ENCODE assay signal across 15 cellular contexts in the genomic region with DNA sequence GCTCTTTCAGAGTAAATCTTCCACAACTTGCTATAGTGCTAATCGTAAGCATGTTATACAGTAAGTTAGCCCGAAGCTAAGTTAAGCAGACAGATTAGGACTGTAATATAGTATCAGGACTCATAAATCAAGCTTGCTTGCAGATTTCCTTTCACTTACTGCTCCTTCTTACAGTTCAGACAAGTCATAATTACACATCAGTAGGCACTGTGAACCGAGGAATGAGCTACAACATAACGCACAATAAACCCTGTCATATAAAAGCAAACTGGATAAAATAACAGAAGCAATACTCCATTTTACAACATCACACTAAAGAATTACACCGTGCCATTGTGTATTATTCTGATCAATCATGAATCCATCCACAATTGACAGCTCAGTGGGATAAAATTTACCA.
DNase-seq lines count a peak whose midpoint lies in the region; ATAC-seq and TF ChIP-seq lines count a peak whose summit lies in the region.
"Had no signal": no experiment of that assay in that cellular context is flagged by ENCODE, and none has a peak within 500 bp of the region (broad histone marks: within the 10 kb centered on the region; RNA-seq: fewer than 3 reads in every experiment).

No MANE protein-coding gene starts in this region.

- H3K27ac ChIP-seq in HEK293 (ENCODE audit: extremely low read depth, low read depth, low read length) (no peak overlapping the region), foreskin keratinocyte (no peak overlapping the region)

- TF ChIP-seq CTCF in HEK293 (tag by site-specific recombination; IDR thresholded peaks at IDR 0.05): no peak
- TF ChIP-seq CTCF in foreskin keratinocyte (conservative IDR thresholded peaks at IDR 0.05): no peak
- TF ChIP-seq CTCF in WTC11 (IDR thresholded peaks at IDR 0.05): no peak

- peaks cover 2% of the 10 kb centered on the region; the same call in 1 of the 2 replicates for H3K4me1 ChIP-seq in HEK293 (ENCODE audit: control insufficient read depth, insufficient read depth, low read length)
- no peaks in the 10 kb centered on the region for H3K4me1 ChIP-seq in foreskin keratinocyte

- ATAC-seq in foreskin keratinocyte: peak; percentile 21
- no peak for ATAC-seq in WTC11
- ATAC-seq in stimulated activated memory B cell treated with anti-CD40 and anti-IgM and Interleukin-4, amounts not matched to agents 10 μg/mL and 1 μg/mL and 100 μg/mL, for 72 hours: no peak
- no peak for ATAC-seq in GM19467 (IDR thresholded peaks at IDR 0.05; ENCODE audit: unreplicated experiment)
- no peak for ATAC-seq in HG02798 (IDR thresholded peaks at IDR 0.05; ENCODE audit: poor library complexity, unreplicated experiment)

- DNase-seq in NCI-H146 (lab: John Stamatoyannopoulos, UW): peak; percentile 24
- DNase-seq in RPMI7951 (ENCODE audit: low read depth): peak; percentile 9
- peak in 1 of 2 donors; percentile 35 for DNase-seq in foreskin keratinocyte
- no peak for DNase-seq in WTC11 (ENCODE audit: low spot score)
- DNase-seq: C1 segment of cervical spinal cord, DMS79, GOT3, Karpas-422, NCI-H2171, NCI-H526, SHP77 had no signal

- H3K4me3 ChIP-seq in HEK293 (ENCODE audit: low read depth, low read length): no peak overlapping the region

- H3K27ac Mint-ChIP-seq in WTC11: no peak overlapping the region
- H3K27ac Mint-ChIP-seq in stimulated activated memory B cell treated with anti-CD40 and anti-IgM and Interleukin-4, amounts not matched to agents 10 μg/mL and 1 μg/mL and 100 μg/mL, for 72 hours: no peak overlapping the region

- no peaks in the 10 kb centered on the region for H3K27me3 ChIP-seq in foreskin keratinocyte

- H3K36me3 ChIP-seq in HEK293 (ENCODE audit: control insufficient read depth in 2 of 2, insufficient read depth in 1 of 2, low read length in 2 of 2): no peaks in the 10 kb centered on the region

- H3K27me3 Mint-ChIP-seq in WTC11 (ENCODE audit: low read depth): no peaks in the 10 kb centered on the region
- no peaks in the 10 kb centered on the region for H3K27me3 Mint-ChIP-seq in stimulated activated memory B cell treated with anti-CD40 and anti-IgM and Interleukin-4, amounts not matched to agents 10 μg/mL and 1 μg/mL and 100 μg/mL, for 72 hours

- CTCF ChIA-PET in HEK293 (lab: Yijun Ruan, JAX) (no interaction called here), WTC11 (lab: Charles Lee) (no interaction called here)

- POLR2A ChIA-PET in HEK293 (lab: Yijun Ruan, JAX) (no interaction called here), WTC11 (lab: Charles Lee) (no interaction called here)

- no peaks in the 10 kb centered on the region for H3K9me3 ChIP-seq in HEK293 (ENCODE audit: control insufficient read depth, insufficient read depth, low read depth, low read length)

- no peaks in the 10 kb centered on the region for H3K9me3 Mint-ChIP-seq in WTC11
- H3K9me3 Mint-ChIP-seq in stimulated activated memory B cell treated with anti-CD40 and anti-IgM and Interleukin-4, amounts not matched to agents 10 μg/mL and 1 μg/mL and 100 μg/mL, for 72 hours: no peaks in the 10 kb centered on the region

- no peaks in the 10 kb centered on the region for H3K36me3 Mint-ChIP-seq in WTC11
- no peaks in the 10 kb centered on the region for H3K36me3 Mint-ChIP-seq in stimulated activated memory B cell treated with anti-CD40 and anti-IgM and Interleukin-4, amounts not matched to agents 10 μg/mL and 1 μg/mL and 100 μg/mL, for 72 hours

- no peaks in the 10 kb centered on the region for H3K4me1 Mint-ChIP-seq in WTC11
- no peaks in the 10 kb centered on the region for H3K4me1 Mint-ChIP-seq in stimulated activated memory B cell treated with anti-CD40 and anti-IgM and Interleukin-4, amounts not matched to agents 10 μg/mL and 1 μg/mL and 100 μg/mL, for 72 hours

- no peak overlapping the region for H3K4me3 Mint-ChIP-seq in WTC11
- no peak overlapping the region for H3K4me3 Mint-ChIP-seq in stimulated activated memory B cell treated with anti-CD40 and anti-IgM and Interleukin-4, amounts not matched to agents 10 μg/mL and 1 μg/mL and 100 μg/mL, for 72 hours

TF ChIP-seq in HEK293, 187 proteins besides CTCF, POLR2A, EP300 and RAD21 (continues in another document):
- TF ChIP-seq SP7 (tag by site-specific recombination; IDR thresholded peaks at IDR 0.05): peak; percentile 60
- peak; percentile 30; the same call in 1 of the 2 replicates for TF ChIP-seq OSR2 (tag by site-specific recombination; IDR thresholded peaks at IDR 0.05)
- TF ChIP-seq ZNF302 (tag by site-specific recombination; IDR thresholded peaks at IDR 0.05; ENCODE audit: low read depth): no peak
- peak; percentile 54 for TF ChIP-seq FEZF1 (tag by site-specific recombination; IDR thresholded peaks at IDR 0.05)
- TF ChIP-seq, protein P1, sequence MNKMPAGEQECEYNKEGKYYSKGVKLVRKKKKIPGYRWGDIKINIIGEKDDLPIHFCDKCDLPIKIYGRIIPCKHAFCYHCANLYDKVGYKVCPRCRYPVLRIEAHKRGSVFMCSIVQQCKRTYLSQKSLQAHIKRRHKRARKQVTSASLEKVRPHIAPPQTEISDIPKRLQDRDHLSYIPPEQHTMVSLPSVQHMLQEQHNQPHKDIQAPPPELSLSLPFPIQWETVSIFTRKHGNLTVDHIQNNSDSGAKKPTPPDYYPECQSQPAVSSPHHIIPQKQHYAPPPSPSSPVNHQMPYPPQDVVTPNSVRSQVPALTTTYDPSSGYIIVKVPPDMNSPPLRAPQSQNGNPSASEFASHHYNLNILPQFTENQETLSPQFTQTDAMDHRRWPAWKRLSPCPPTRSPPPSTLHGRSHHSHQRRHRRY (tag by site-specific recombination; IDR thresholded peaks at IDR 0.05): no peak
- no peak for TF ChIP-seq ZNF362 (tag by site-specific recombination; IDR thresholded peaks at IDR 0.05)
- TF ChIP-seq, protein P2, sequence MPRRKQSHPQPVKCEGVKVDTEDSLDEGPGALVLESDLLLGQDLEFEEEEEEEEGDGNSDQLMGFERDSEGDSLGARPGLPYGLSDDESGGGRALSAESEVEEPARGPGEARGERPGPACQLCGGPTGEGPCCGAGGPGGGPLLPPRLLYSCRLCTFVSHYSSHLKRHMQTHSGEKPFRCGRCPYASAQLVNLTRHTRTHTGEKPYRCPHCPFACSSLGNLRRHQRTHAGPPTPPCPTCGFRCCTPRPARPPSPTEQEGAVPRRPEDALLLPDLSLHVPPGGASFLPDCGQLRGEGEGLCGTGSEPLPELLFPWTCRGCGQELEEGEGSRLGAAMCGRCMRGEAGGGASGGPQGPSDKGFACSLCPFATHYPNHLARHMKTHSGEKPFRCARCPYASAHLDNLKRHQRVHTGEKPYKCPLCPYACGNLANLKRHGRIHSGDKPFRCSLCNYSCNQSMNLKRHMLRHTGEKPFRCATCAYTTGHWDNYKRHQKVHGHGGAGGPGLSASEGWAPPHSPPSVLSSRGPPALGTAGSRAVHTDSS (tag by site-specific recombination; IDR thresholded peaks at IDR 0.05): no peak

TF ChIP-seq in WTC11, 78 proteins besides CTCF, POLR2A, EP300 and RAD21 (continues in another document):
- TF ChIP-seq E2F1 (CRISPR knock-in tag; IDR thresholded peaks at IDR 0.05) (no peak), NFATC4 (CRISPR knock-in tag; IDR thresholded peaks at IDR 0.05) (no peak), SOX15 (CRISPR knock-in tag; IDR thresholded peaks at IDR 0.05) (no peak), AFF4 (CRISPR knock-in tag; IDR thresholded peaks at IDR 0.05; ENCODE audit: borderline replicate concordance) (no peak), NR3C1 (CRISPR knock-in tag; conservative IDR thresholded peaks at IDR 0.05; ENCODE audit: low read depth) (no peak), CDX4 (CRISPR knock-in tag; IDR thresholded peaks at IDR 0.05; ENCODE audit: borderline replicate concordance) (no peak), MAX (CRISPR knock-in tag; IDR thresholded peaks at IDR 0.05) (no peak)
